In the genomic region with DNA sequence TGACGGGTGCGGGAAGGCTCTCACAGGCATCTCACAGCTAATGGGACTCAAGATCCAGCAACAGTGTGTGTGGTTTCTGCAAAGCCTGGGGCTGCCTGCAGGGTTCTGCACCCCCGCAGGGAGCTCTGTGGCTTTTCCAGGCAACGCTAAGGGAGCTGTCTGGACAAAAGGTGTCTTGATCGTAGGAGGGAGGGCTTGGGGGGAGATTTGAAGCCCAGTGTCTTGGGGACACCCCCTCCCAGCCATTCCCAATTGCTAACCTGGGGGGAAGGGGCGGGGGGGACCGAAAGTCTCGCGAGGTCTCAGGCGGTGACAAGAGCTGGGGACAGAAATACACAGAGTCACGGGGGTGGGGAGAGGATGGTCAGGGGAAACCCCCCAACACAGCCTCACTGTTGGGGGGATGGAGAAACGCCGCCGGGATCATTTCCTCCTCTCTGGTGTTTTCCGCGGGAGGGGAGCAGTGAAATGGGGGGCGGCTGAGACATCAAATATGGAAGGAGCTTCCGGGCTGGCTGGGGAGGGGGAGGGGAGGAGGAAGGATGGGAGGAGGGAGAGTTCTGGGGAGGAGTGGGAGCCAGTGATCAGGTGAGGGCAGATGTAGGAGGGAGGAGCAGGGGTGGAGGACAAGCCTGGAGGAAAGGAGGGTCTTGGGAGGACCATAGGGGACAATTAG, we compare ENCODE assay signal across 9 cellular contexts. TPM values are rescaled to one million over a fixed set of nuclear protein-coding genes. Genes with fewer than 3 reads are reported as not detected.
DNase-seq lines count a peak whose midpoint lies in the region; ATAC-seq and TF ChIP-seq lines count a peak whose summit lies in the region.
"Had no signal": no experiment of that assay in that cellular context is flagged by ENCODE, and none has a peak within 500 bp of the region (broad histone marks: within the 10 kb centered on the region; RNA-seq: fewer than 3 reads in every experiment).

No MANE protein-coding gene starts in this region.

- H3K27ac Mint-ChIP-seq in H9 (peak overlapping the region; percentile 96 to 97 (median 97)), endothelial cell (ENCODE audit: unreplicated experiment) (no peak overlapping the region)

- no peak overlapping the region for H2BK120ac ChIP-seq in H9 (ENCODE audit: low read depth, low read length, poor library complexity, severe bottlenecking)

- H2AK5ac ChIP-seq in H9 (ENCODE audit: insufficient read length, low read length): no peak overlapping the region

- WGBS in H9 (ENCODE audit: extremely low coverage, insufficient read length, low lambda C conversion rate): no CpG with 5 or more reads among the region's 18 CpGs
- 2% methylated on average over 18 of the region's 18 CpGs for WGBS in prostate gland

- H3K9me3 Mint-ChIP-seq in H9: no peaks in the 10 kb centered on the region
- H3K9me3 Mint-ChIP-seq in endothelial cell (ENCODE audit: unreplicated experiment): peaks cover 29% of the 10 kb centered on the region

- TF ChIP-seq POLR2A in prostate gland (IDR thresholded peaks at IDR 0.05): no peak

- no peak overlapping the region for H4K8ac ChIP-seq in H9 (replicated peaks; ENCODE audit: insufficient read length, low read depth, low read length)

- H3K27me3 Mint-ChIP-seq in H9 (ENCODE audit: low read depth) (peaks cover 5% of the 10 kb centered on the region), endothelial cell (ENCODE audit: unreplicated experiment) (peaks cover 24% of the 10 kb centered on the region)

- H3K23me2 ChIP-seq in H9 (ENCODE audit: insufficient read length, low read depth, low read length, poor library complexity, severe bottlenecking): peaks cover 24% of the 10 kb centered on the region

- H3K79me1 ChIP-seq in H9 (ENCODE audit: insufficient read depth, low read depth, low read length, poor library complexity, severe bottlenecking): no peaks in the 10 kb centered on the region

- no peak overlapping the region for H3K18ac ChIP-seq in H9 (ENCODE audit: insufficient read length, low read depth, low read length)

- H3K4me1 Mint-ChIP-seq in H9 (peaks cover 21 to 40% of the 10 kb centered on the region in 2 experiments), endothelial cell (ENCODE audit: unreplicated experiment) (no peaks in the 10 kb centered on the region)

- H3T11ph ChIP-seq in H9 (ENCODE audit: low read length): no peak overlapping the region

- H3K27ac ChIP-seq in H9 (ENCODE audit: insufficient read length, low read depth, low read length) (no peak overlapping the region), prostate gland (no peak overlapping the region)

- no peak overlapping the region for H4K91ac ChIP-seq in H9 (ENCODE audit: insufficient read length, low read depth, low read length)

- peak overlapping the region; percentile 72 for H3K4me2 ChIP-seq in H9 (ENCODE audit: insufficient read depth, insufficient read length, low read length)

- 0 out of 2 replicates have a peak overlapping the region, but pooled peaks have one; percentile 70 for H3K14ac ChIP-seq in H9 (ENCODE audit: insufficient read depth, low read length)

- peak; percentile 67 for ATAC-seq in SK-N-SH treated with all-trans-retinoic acid at 6 μM for 48 hours
- no peak for ATAC-seq in HG02884 (IDR thresholded peaks at IDR 0.05; ENCODE audit: unreplicated experiment)

- TF ChIP-seq CTCF in H9 (conservative IDR thresholded peaks at IDR 0.05) (peak; percentile 23; the same call in 1 of the 3 replicates), prostate gland (IDR thresholded peaks at IDR 0.05) (no peak), endothelial cell (IDR thresholded peaks at IDR 0.05; ENCODE audit: unreplicated experiment) (no peak)

- H3K4me1 ChIP-seq in H9 (ENCODE audit: insufficient read depth, low read length) (no peaks in the 10 kb centered on the region), prostate gland (replicated peaks) (no peaks in the 10 kb centered on the region)

- no peak overlapping the region for H2BK20ac ChIP-seq in H9 (ENCODE audit: low read depth, low read length, poor library complexity, severe bottlenecking)

- H2BK5ac ChIP-seq in H9 (ENCODE audit: insufficient read length, low read length): no peak overlapping the region

- intact Hi-C loops in prostate gland (cut with DNase I): no loop called here

- no peaks in the 10 kb centered on the region for H3K27me3 ChIP-seq in H9 (ENCODE audit: insufficient read depth, low read length)
- peaks cover 2% of the 10 kb centered on the region for H3K27me3 ChIP-seq in prostate gland (replicated peaks; ENCODE audit: insufficient read depth)

- DNase-seq in D341Med (ENCODE audit: low spot score) (peak; percentile 69), H9 (peak; percentile 84), NCI-H128 (lab: John Stamatoyannopoulos, UW; ENCODE audit: unreplicated experiment) (no peak), prostate gland (ENCODE audit: low spot score) (no peak), endothelial cell (ENCODE audit: low spot score) (no peak)

- H3K9me3 ChIP-seq in H9 (ENCODE audit: control insufficient read depth, low read depth, low read length): no peaks in the 10 kb centered on the region
- H3K9me3 ChIP-seq in prostate gland: no peaks in the 10 kb centered on the region

- no peak overlapping the region for H4K5ac ChIP-seq in H9 (ENCODE audit: insufficient read length, low read depth, low read length)

- H3K4me3 ChIP-seq in iPS-11a (ENCODE audit: low read depth, low read length): peak overlapping the region; percentile 8
- H3K4me3 ChIP-seq in prostate gland: no peak overlapping the region

- H3K4me3 Mint-ChIP-seq in H9 (peak overlapping the region; percentile 79 to 87), endothelial cell (ENCODE audit: unreplicated experiment) (no peak overlapping the region)

- no peak overlapping the region for H3K56ac ChIP-seq in H9 (ENCODE audit: insufficient read length, low read depth, low read length)

- H3K79me2 ChIP-seq in H9 (ENCODE audit: insufficient read depth, low read length): no peaks in the 10 kb centered on the region

- no peak overlapping the region for H3K23ac ChIP-seq in H9 (ENCODE audit: insufficient read length, low read depth, low read length)

- H3K36me3 ChIP-seq in prostate gland: no peaks in the 10 kb centered on the region

- no peak overlapping the region for H2BK15ac ChIP-seq in H9 (ENCODE audit: low read depth, low read length)

- H3K36me3 Mint-ChIP-seq in H9 (ENCODE audit: insufficient read depth in 1 of 3, low read depth in 3 of 3) (peaks cover 13 to 24% (median 18%) of the 10 kb centered on the region in 3 experiments; a peak in 6 of 7 replicates), endothelial cell (ENCODE audit: low read depth, unreplicated experiment) (peaks cover 17% of the 10 kb centered on the region)

- H2BK12ac ChIP-seq in H9 (ENCODE audit: insufficient read length, low read depth, low read length): no peak overlapping the region

- no peak overlapping the region for H3K4ac ChIP-seq in H9 (ENCODE audit: low read depth, low read length)

- H4K20me1 ChIP-seq in H9 (ENCODE audit: control insufficient read depth, insufficient read depth, insufficient read length): no peaks in the 10 kb centered on the region

- H3K9ac ChIP-seq in H9 (ENCODE audit: extremely low read depth, insufficient read length, low read length): no peak overlapping the region

- H2AFZ ChIP-seq in H9 (ENCODE audit: low read length): no peak overlapping the region

TF ChIP-seq in SK-N-SH treated with all-trans-retinoic acid at 6 μM for 48 hours, 23 proteins besides CTCF, POLR2A, EP300 and RAD21:
- no peak for TF ChIP-seq ZFP3 (CRISPR knock-in tag; IDR thresholded peaks at IDR 0.05)
- TF ChIP-seq ARNTL (CRISPR knock-in tag; IDR thresholded peaks at IDR 0.05; ENCODE audit: borderline replicate concordance, low read depth): no peak
- TF ChIP-seq ZFP30 (CRISPR knock-in tag; IDR thresholded peaks at IDR 0.05): no peak

RNA-seq across cellular contexts. Expression of gene KCNC3, which starts 13.3 kb away (rescaled TPM):
- total RNA-seq in H9 (2021) (15.2 and 17.3 TPM in 2 replicates), prostate gland (10 to 100 TPM in 1 of 2 donors, 1 to 10 TPM in 1; 3.6 to 10.6 TPM), endothelial cell (ENCODE audit: unreplicated experiment) (not detected)

RNA-seq across cellular contexts. Expression of gene NAPSA, which starts 49.5 kb away (rescaled TPM):
- total RNA-seq in H9 (2021) (0.33 and 0.44 TPM in 2 replicates), prostate gland (1 to 10 TPM in 1 of 2 donors, under 1 TPM in 1; 0.85 to 5.0 TPM), endothelial cell (ENCODE audit: unreplicated experiment) (not detected)
- total RNA-seq: skeletal muscle tissue had no signal

Comparison
In these comparisons a context has a peak if more than half of its experiments do, and no peak if none do; other contexts are left out.
1. DNase-seq: peak in D341Med (single experiment) and H9 (single experiment); none in NCI-H128 (single experiment), prostate gland (single experiment) and endothelial cell (single experiment).